Comparison of ENCODE assay signal across 8 cellular contexts in the genomic region with DNA sequence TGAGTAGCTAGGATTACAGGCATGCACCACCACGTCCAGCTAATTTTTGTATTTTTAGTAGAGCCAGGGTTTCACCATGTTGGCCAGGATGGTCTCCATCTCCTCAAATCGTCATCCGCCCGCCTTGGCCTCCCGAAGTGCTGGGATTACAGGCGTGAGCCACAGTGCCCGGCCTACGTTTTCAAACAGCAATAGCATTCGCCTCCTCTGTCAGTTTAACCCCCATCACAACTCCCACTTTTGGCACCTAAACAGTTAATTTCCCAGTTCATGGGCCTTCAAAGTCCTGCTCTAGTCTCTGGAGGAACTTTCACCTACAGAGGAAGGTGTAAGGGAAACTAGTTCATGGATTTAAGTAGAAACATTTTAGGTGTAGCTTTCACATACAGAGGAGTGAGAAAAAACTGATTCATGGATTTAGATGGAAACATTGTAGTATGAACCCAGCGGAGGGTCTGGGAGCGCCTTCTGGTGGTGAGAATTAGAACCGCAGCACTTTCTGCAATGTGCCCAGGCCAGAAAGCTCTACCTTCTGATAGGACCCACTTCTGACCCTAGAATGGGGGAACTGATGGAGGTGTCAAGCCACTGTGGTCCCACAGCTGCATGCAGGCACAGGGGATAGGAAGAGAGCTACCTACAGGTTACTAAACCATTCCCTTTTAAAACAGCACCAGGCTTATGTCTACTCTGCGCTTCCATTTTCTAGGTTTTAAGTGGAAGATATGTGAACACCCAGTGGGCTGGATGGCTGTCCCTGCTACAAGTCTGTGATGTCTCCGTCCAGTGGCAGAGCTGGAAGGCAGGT. TPM values are rescaled to one million over a fixed set of nuclear protein-coding genes. Genes with fewer than 3 reads are reported as not detected.
A peak's percentile ranks its signal among the peaks of the same experiment; 100 is the strongest.
DNase-seq lines count a peak whose midpoint lies in the region; ATAC-seq and FAIRE-seq lines count a peak whose summit lies in the region.

No MANE protein-coding gene starts in this region.

- peak; percentile 62 for ATAC-seq in memory B cell (ENCODE audit: low read depth)
- ATAC-seq in HG02588 (IDR thresholded peaks at IDR 0.05; ENCODE audit: unreplicated experiment): no peak

- POLR2A ChIA-PET in activated CD4-positive, alpha-beta memory T cell treated with anti-CD3 and anti-CD28 coated beads for 36 hours (lab: Charles Lee): interaction anchor here (1.5 kb wide), 1 partner anchor 98 kb away, joined by 3 read pairs; no protein-coding TSS in a partner anchor

- H3K27me3 Mint-ChIP-seq in activated CD4-positive, alpha-beta memory T cell treated with anti-CD3 and anti-CD28 coated beads for 36 hours: no peaks in the 10 kb centered on the region
- H3K27me3 Mint-ChIP-seq in memory B cell: peaks cover 6% of the 10 kb centered on the region

- CTCF ChIA-PET in activated CD4-positive, alpha-beta memory T cell treated with anti-CD3 and anti-CD28 coated beads for 36 hours (lab: Charles Lee): interaction anchor here (0.6 to 2.6 kb wide), 39 partner anchors 9 to 703 kb away, joined by 3 to 15 read pairs (median 4); partner anchors contain the start of genes DHX8, ETV4 and MEOX1

- no peak overlapping the region for H3K4me3 Mint-ChIP-seq in activated CD4-positive, alpha-beta memory T cell treated with anti-CD3 and anti-CD28 coated beads for 36 hours
- no peak overlapping the region for H3K4me3 Mint-ChIP-seq in memory B cell

- no peaks in the 10 kb centered on the region for H3K36me3 Mint-ChIP-seq in activated CD4-positive, alpha-beta memory T cell treated with anti-CD3 and anti-CD28 coated beads for 36 hours
- H3K36me3 Mint-ChIP-seq in memory B cell: no peaks in the 10 kb centered on the region

- DNase-seq in AG08396 (ENCODE audit: low spot score) (peak; percentile 73), GM19239 (ENCODE audit: insufficient read length, low spot score) (peak; percentile 39), NCI-H69 (lab: John Stamatoyannopoulos, UW) (peak; percentile 56), memory B cell (ENCODE audit: low spot score in 2 of 2) (peak; percentile 73 to 78)
- DNase-seq in activated CD4-positive, alpha-beta memory T cell treated with anti-CD3 and anti-CD28 coated beads for 36 hours: peak; percentile 85
- peak; percentile 66 for DNase-seq in effector CD4-positive, alpha-beta T cell
- peak; percentile 55 to 57 for DNase-seq in stimulated activated CD8-positive, alpha-beta memory T cell treated with anti-CD3 and anti-CD28 coated beads, Interleukin-2, amount 100 ng/mL, for 1 hour (ENCODE audit: low read depth in 2 of 2)

- no peak overlapping the region for H3K27ac Mint-ChIP-seq in activated CD4-positive, alpha-beta memory T cell treated with anti-CD3 and anti-CD28 coated beads for 36 hours
- H3K27ac Mint-ChIP-seq in memory B cell: no peak overlapping the region

- no peaks in the 10 kb centered on the region for H3K9me3 Mint-ChIP-seq in activated CD4-positive, alpha-beta memory T cell treated with anti-CD3 and anti-CD28 coated beads for 36 hours
- no peaks in the 10 kb centered on the region for H3K9me3 Mint-ChIP-seq in memory B cell

- H3K4me1 Mint-ChIP-seq in activated CD4-positive, alpha-beta memory T cell treated with anti-CD3 and anti-CD28 coated beads for 36 hours (ENCODE audit: low read depth): peaks cover 12% of the 10 kb centered on the region
- peaks cover 5% of the 10 kb centered on the region for H3K4me1 Mint-ChIP-seq in memory B cell

- intact Hi-C loops in activated CD4-positive, alpha-beta memory T cell treated with anti-CD3 and anti-CD28 coated beads for 36 hours (cut with micrococcal nuclease): loop anchor here (1.0 kb wide), 1 partner anchor 97 kb away; no protein-coding TSS in a partner anchor

- FAIRE-seq in GM19239 (lab: Jason Lieb, UNC): peak; percentile 56

RNA-seq across cellular contexts. Expression of gene MEOX1, which starts 12.0 kb away (rescaled TPM):
- under 1 TPM; 0.34 to 0.67 TPM for total RNA-seq in activated CD4-positive, alpha-beta memory T cell treated with anti-CD3 and anti-CD28 coated beads for 36 hours
